8 cellular contexts compared by ENCODE assay signal in the genomic region with DNA sequence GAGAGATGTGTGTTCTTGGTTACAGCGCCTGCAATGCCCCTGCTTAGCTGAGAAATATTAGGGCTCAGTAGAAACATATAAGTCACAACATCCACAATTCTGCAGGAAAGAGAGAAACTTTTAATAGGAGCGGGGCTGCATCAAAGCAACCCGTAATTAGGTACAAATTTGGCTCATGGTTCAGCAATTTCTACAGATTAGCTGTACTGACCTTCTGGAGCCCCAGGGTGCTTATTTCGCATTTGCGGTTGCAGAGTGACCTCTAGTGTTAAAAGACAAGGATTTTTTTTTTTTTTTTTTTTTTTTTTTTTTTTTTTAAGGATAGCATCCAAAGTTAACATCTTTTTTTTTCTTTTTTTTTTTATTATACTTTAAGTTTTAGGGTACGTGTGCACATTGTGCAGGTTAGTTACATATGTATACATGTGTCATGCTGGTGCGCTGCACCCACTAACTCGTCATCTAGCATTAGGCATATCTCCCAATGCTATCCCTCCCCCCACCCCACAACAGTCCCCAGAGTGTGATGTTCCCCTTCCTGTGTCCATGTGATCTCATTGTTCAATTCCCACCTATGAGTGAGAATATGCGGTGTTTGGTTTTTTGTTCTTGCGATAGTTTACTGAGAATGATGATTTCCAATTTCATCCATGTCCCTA.
DNase-seq lines count a peak whose midpoint lies in the region; ATAC-seq and TF ChIP-seq lines count a peak whose summit lies in the region.
"Not testable (repeated sequence)": the region's sequence is repeated elsewhere in the genome, so short reads cannot be mapped to it uniquely, and the experiment has no call there.

No MANE protein-coding gene starts in this region.

- WGBS in esophagus muscularis mucosa: 29% methylated on average over 7 of the region's 10 CpGs
- 24 to 30% methylated on average over 4 to 8 of the region's 10 CpGs for WGBS in transverse colon (ENCODE audit: low coverage in 1 of 2), 2 donors

- intact Hi-C loops in esophagus muscularis mucosa (cut with DNase I) (loop anchor here (10.0 kb wide), 1 partner anchor 390 kb away; no protein-coding TSS in a partner anchor), transverse colon (cut with DNase I; ENCODE audit: low total_unique reads) (loop anchor here (10.0 kb wide), 1 partner anchor 390 kb away; no protein-coding TSS in a partner anchor)

- H3K4me1 ChIP-seq in DND-41 (ENCODE audit: insufficient read depth, low read length); HAP-1; esophagus muscularis mucosa; transverse colon: not testable (repeated sequence)

- not testable (repeated sequence) for H3K27ac ChIP-seq in DND-41 (ENCODE audit: low read length); WERI-Rb-1; esophagus muscularis mucosa (replicated peaks in 1 of 4); transverse colon

- H3K36me3 ChIP-seq in DND-41 (ENCODE audit: insufficient read depth, low read length); HAP-1 (replicated peaks); WERI-Rb-1; esophagus muscularis mucosa; transverse colon: not testable (repeated sequence)

- H3K9me3 ChIP-seq in DND-41 (ENCODE audit: insufficient read depth, low read length, severe bottlenecking); HAP-1; WERI-Rb-1 (ENCODE audit: severe bottlenecking); esophagus muscularis mucosa; transverse colon: not testable (repeated sequence)

- in situ Hi-C loops in HAP-1 (cut with MboI; ENCODE audit: low sequenced_read_pairs): loop anchor here (10.0 kb wide), 1 partner anchor 390 kb away; no protein-coding TSS in a partner anchor
- in situ Hi-C loops in transverse colon (cut with MboI; ENCODE audit: low pct_ligation_motif_present in 1 of 4, low pct_unique_long_range_greater_than_20kb in 1 of 4, low sequenced_read_pairs in 3 of 4): loop anchor here in 3 of 4 donors (25.0 kb wide), 2 partner anchors 383 to 408 kb away; no protein-coding TSS in a partner anchor

- not testable (repeated sequence) for ATAC-seq in DND-41 (ENCODE audit: insufficient read depth, low read depth)
- ATAC-seq in left lobe of liver: peak; percentile 72

- TF ChIP-seq EP300 in esophagus muscularis mucosa (IDR thresholded peaks at IDR 0.05); transverse colon (IDR thresholded peaks at IDR 0.05; ENCODE audit: low read depth): not testable (repeated sequence)

- not testable (repeated sequence) for H3K79me2 ChIP-seq in DND-41 (ENCODE audit: insufficient read depth, low read length)

- peak; percentile 10 for DNase-seq in DND-41
- peak; percentile 28 to 45 for DNase-seq in HAP-1 (ENCODE audit: low spot score in 2 of 2)
- peak; percentile 51 for DNase-seq in MV-4-11 (lab: John Stamatoyannopoulos, UW)
- peak; percentile 11 for DNase-seq in NOMO-1 treated with dmso at 0.1 percent for 144 hours (lab: John Stamatoyannopoulos, UW; ENCODE audit: unreplicated experiment)
- peak; percentile 16 for DNase-seq in WERI-Rb-1
- not testable (repeated sequence) for DNase-seq in esophagus muscularis mucosa (ENCODE audit: extremely low spot score); left lobe of liver (ENCODE audit: low spot score); transverse colon

- H3K27me3 ChIP-seq in DND-41 (ENCODE audit: insufficient read depth, low read length, poor library complexity): peaks cover 24% of the 10 kb centered on the region
- H3K27me3 ChIP-seq in HAP-1 (ENCODE audit: low read depth): peaks cover 16% of the 10 kb centered on the region; the same call in 1 of the 2 replicates
- H3K27me3 ChIP-seq in WERI-Rb-1 (ENCODE audit: insufficient read depth, low read depth, severe bottlenecking): peaks cover 74% of the 10 kb centered on the region
- peaks cover 0 to 29% (median 6%) of the 10 kb centered on the region in 4 donors for H3K27me3 ChIP-seq in esophagus muscularis mucosa
- H3K27me3 ChIP-seq in transverse colon: peaks cover 45% of the 10 kb centered on the region

- H4K20me1 ChIP-seq in DND-41 (ENCODE audit: insufficient read depth, low read length): not testable (repeated sequence)

- H2AFZ ChIP-seq in DND-41 (ENCODE audit: low read depth, low read length): not testable (repeated sequence)

- not testable (repeated sequence) for TF ChIP-seq CTCF in DND-41 (IDR thresholded peaks at IDR 0.05; ENCODE audit: borderline replicate concordance, extremely low read depth, low read length, poor library complexity, severe bottlenecking); WERI-Rb-1 (IDR thresholded peaks at IDR 0.05; ENCODE audit: low read depth, low read length)
- TF ChIP-seq CTCF in esophagus muscularis mucosa (IDR thresholded peaks at IDR 0.05): peak; percentile 28 to 32 (median 28)
- peak in 4 of 5 experiments; percentile 25 to 44 (median 28) for TF ChIP-seq CTCF in transverse colon (IDR thresholded peaks at IDR 0.05)

- not testable (repeated sequence) for H3K9ac ChIP-seq in DND-41 (ENCODE audit: low read depth, low read length)

- not testable (repeated sequence) for H3K4me2 ChIP-seq in DND-41 (ENCODE audit: insufficient read depth, low read length)

- not testable (repeated sequence) for TF ChIP-seq POLR2A in esophagus muscularis mucosa (IDR thresholded peaks at IDR 0.05; ENCODE audit: low read depth); transverse colon (IDR thresholded peaks at IDR 0.05)

- not testable (repeated sequence) for H3K4me3 ChIP-seq in DND-41 (ENCODE audit: low read depth in 1 of 2, low read length in 2 of 2); HAP-1; WERI-Rb-1 (ENCODE audit: low read depth, low read length); esophagus muscularis mucosa; transverse colon
